ENCODE assay signal across 8 cellular contexts in genomic region chr21:42878993-42879787, GRCh38.
DNase-seq lines count a peak whose midpoint lies in the region; ATAC-seq and TF ChIP-seq lines count a peak whose summit lies in the region.

WDR4 (minus strand) TSS chr21:42879539; CDS start chr21:42879495, 44 bp downstream.

- H3K9me3 Mint-ChIP-seq in central memory CD8-positive, alpha-beta T cell, result no peaks in the 10 kb centered on the region

- no peaks in the 10 kb centered on the region for H3K27me3 Mint-ChIP-seq in central memory CD8-positive, alpha-beta T cell

- H3K4me3 Mint-ChIP-seq in central memory CD8-positive, alpha-beta T cell, result peak within 1 kb of the TSS; percentile 85

- peak; percentile 78 to 88 for DNase-seq in AML-193 (lab: John Stamatoyannopoulos, UW)
- peak; percentile 91 for DNase-seq in NCI-H446 treated with DMSO at 0.1 percent for 48 hours (lab: John Stamatoyannopoulos, UW)
- peak; percentile 99 for DNase-seq in central memory CD8-positive, alpha-beta T cell (ENCODE audit: low spot score in 2 of 2)
- DNase-seq in iris pigment epithelial cell (ENCODE audit: low read depth), result peak; percentile 98
- peak; percentile 98 to 99 for DNase-seq in stimulated activated CD4-positive, alpha-beta T cell treated with anti-CD3 and anti-CD28 coated beads, Interleukin-12 subunit alpha, Interleukin-12 subunit beta, amount 100 ng/mL, for 24 hours (ENCODE audit: low read depth in 2 of 2)

- TF ChIP-seq POLR2A in GM19099 (IDR thresholded peaks at IDR 0.05; ENCODE audit: extremely low read depth, insufficient read length, low read depth), result peak; percentile 97

- peaks cover 31% of the 10 kb centered on the region for H3K36me3 Mint-ChIP-seq in central memory CD8-positive, alpha-beta T cell (ENCODE audit: insufficient read depth)

- peak within 1 kb of the TSS; percentile 86 for H3K27ac Mint-ChIP-seq in central memory CD8-positive, alpha-beta T cell (ENCODE audit: low read depth)

- ATAC-seq in HG03378 (IDR thresholded peaks at IDR 0.05; ENCODE audit: unreplicated experiment), result peak; percentile 83
- peak; percentile 92 to 93 for ATAC-seq in activated CD4-positive, CD25-positive, alpha-beta regulatory T cell treated with anti-CD3 and anti-CD28 coated beads, Interleukin-2, amount 50 U/mL, for 24 hours
- ATAC-seq in central memory CD8-positive, alpha-beta T cell (replicated peaks; ENCODE audit: extremely low read depth, poor library complexity, severe bottlenecking), result peak; percentile 93

- H3K4me1 Mint-ChIP-seq in central memory CD8-positive, alpha-beta T cell, result peaks cover 29% of the 10 kb centered on the region

Comparison
In these comparisons a context has a peak if more than half of its experiments do, and no peak if none do; other contexts are left out.
1. Peak in every context shown above with its lines: DNase-seq and ATAC-seq.